23 cellular contexts compared by ENCODE assay signal in the genomic region with DNA sequence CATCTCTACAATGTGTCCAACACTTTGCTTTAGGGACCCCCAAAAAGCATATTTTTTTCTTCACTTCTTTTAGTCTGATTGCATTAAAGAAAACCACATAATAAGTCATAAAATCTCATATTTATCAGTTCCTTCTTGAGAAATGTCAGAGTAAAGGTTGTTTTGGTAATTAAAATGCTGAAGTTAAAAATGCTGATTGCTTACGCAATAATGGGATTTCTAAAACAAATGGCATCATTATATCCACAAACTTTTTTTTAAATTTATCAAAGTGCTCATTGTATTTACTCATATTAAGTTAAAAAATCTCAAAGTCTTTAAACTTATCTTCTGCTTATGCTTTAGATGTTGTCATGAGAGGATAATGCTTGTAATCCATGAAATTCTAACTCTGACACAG.
"Had no signal": no experiment of that assay in that cellular context is flagged by ENCODE, and none has a peak within 500 bp of the region (broad histone marks: within the 10 kb centered on the region; RNA-seq: fewer than 3 reads in every experiment).

No MANE protein-coding gene starts in this region.

- H3K4me1 ChIP-seq: esophagus squamous epithelium, foreskin keratinocyte, gastrocnemius medialis, heart right ventricle, left lung had no signal

- H3K27me3 Mint-ChIP-seq: dendritic cell treated with granulocyte-macrophage colony-stimulating factor and Interleukin-4, amounts not matched to agents 40 ng/mL and 50 ng/mL, for 4 days; effector memory CD8-positive, alpha-beta T cell; memory B cell; naive thymus-derived CD4-positive, alpha-beta T cell had no signal

- H3K27ac ChIP-seq: epithelial cell of prostate, esophagus squamous epithelium, foreskin keratinocyte, gastrocnemius medialis, heart right ventricle, left lung had no signal

- DNase-seq: cortex of kidney; effector CD8-positive, alpha-beta T cell; effector memory CD8-positive, alpha-beta T cell; endodermal cell; erythroblast; esophagus squamous epithelium; foreskin keratinocyte; gastrocnemius medialis; glutamatergic neuron; head of caudate nucleus; heart right ventricle; hippocampal formation; left cardiac atrium; left lung; left ventricle myocardium superior; mammary epithelial cell; mesendoderm; midbrain; naive thymus-derived CD4-positive, alpha-beta T cell had no signal

- H3K4me3 Mint-ChIP-seq: dendritic cell treated with granulocyte-macrophage colony-stimulating factor and Interleukin-4, amounts not matched to agents 40 ng/mL and 50 ng/mL, for 4 days; effector memory CD8-positive, alpha-beta T cell; endodermal cell; memory B cell; naive thymus-derived CD4-positive, alpha-beta T cell had no signal

- H3K27ac Mint-ChIP-seq: dendritic cell treated with granulocyte-macrophage colony-stimulating factor and Interleukin-4, amounts not matched to agents 40 ng/mL and 50 ng/mL, for 4 days; effector memory CD8-positive, alpha-beta T cell; endodermal cell; memory B cell; naive thymus-derived CD4-positive, alpha-beta T cell had no signal

- H3K36me3 ChIP-seq: esophagus squamous epithelium, gastrocnemius medialis, heart right ventricle, left lung had no signal

- H3K27me3 ChIP-seq: esophagus squamous epithelium, foreskin keratinocyte, gastrocnemius medialis, heart right ventricle, left lung had no signal

- H3K9me3 Mint-ChIP-seq: endodermal cell had no signal

- H3K9me3 ChIP-seq: esophagus squamous epithelium, gastrocnemius medialis, heart right ventricle, left lung had no signal

- H3K4me3 ChIP-seq: esophagus squamous epithelium, gastrocnemius medialis, heart right ventricle, left lung, lung had no signal

- H3K4me1 Mint-ChIP-seq: memory B cell; naive thymus-derived CD4-positive, alpha-beta T cell had no signal

- H3K36me3 Mint-ChIP-seq: memory B cell; naive thymus-derived CD4-positive, alpha-beta T cell had no signal
